In the genomic region with DNA sequence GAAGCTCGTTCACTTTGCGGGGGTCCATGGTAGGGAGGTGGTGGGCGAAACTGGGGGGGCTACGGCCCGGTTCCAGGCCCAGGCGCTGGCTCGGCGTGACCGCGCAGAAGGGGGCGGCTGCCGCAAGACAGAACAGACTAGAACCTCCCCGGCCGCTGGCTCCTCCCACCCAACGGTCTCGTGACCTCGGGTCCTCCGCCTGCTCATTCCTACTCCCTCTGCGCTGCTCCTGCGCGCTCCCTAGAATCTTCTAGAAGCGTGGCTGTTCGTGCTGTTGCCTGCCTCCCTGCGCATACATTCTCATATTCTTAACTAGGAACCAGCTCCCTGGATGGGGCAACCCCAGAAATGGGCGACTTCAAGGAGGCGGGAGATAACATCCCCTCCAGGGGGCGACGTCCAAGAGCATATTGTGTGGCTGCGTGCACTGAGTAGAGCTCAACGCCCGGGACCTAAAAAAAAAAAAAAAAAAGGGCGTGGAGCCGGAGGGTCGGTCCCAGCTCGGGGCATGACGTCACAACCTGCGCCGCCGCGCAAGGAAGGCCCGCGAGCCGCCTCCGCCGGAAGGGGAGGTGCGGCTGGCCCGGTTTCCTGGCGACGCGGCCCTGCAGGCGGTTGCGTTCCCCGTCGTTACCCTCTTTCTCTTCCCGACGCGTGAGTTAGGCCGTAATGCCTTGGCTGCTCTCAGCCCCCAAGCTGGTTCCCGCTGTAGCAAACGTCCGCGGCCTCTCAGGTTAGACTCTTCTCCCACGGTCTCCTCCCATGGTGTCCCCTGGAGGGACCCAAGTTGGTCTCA, we compare ENCODE assay signal across 8 cellular contexts. TPM values are rescaled to one million over a fixed set of nuclear protein-coding genes. Genes with fewer than 3 reads are reported as not detected.
DNase-seq lines count a peak whose midpoint lies in the region; ATAC-seq and TF ChIP-seq lines count a peak whose summit lies in the region.

A gene (minus strand): TSS at position 127 of the 796 bp plus-strand sequence. CDS start 99 bp downstream, at position 28.
A gene (plus strand): TSS at position 636 of the 796 bp plus-strand sequence. CDS start 34 bp downstream, at position 670.

- DNase-seq in NCI-H1092 treated with DMSO at 0.1 percent for 48 hours (lab: John Stamatoyannopoulos, UW) (peak; percentile 98), SKM-1 (lab: John Stamatoyannopoulos, UW; ENCODE audit: unreplicated experiment) (peak; percentile 93), glomerular endothelial cell (ENCODE audit: extremely low read depth, low read depth, low spot score) (peak; percentile 72), occipital lobe (lab: John Stamatoyannopoulos, UW) (peak; percentile 92)
- peak; percentile 94 to 96 for DNase-seq in activated naive CD4-positive, alpha-beta T cell treated with anti-CD3 and anti-CD28 coated beads, Interleukin-2, amount 50 U/mL, for 72 hours (ENCODE audit: low spot score in 2 of 2)

- peak within 1 kb of the TSS; percentile 95 to 100 for H3K27ac Mint-ChIP-seq in activated naive CD4-positive, alpha-beta T cell treated with anti-CD3 and anti-CD28 coated beads, Interleukin-2, amount 50 U/mL, for 72 hours

- H3K9me3 Mint-ChIP-seq in activated naive CD4-positive, alpha-beta T cell treated with anti-CD3 and anti-CD28 coated beads, Interleukin-2, amount 50 U/mL, for 72 hours, result no peaks in the 10 kb centered on the region

- TF ChIP-seq POLR2A in GM10847 (IDR thresholded peaks at IDR 0.05; ENCODE audit: extremely low read depth, insufficient read length), result peak; percentile 53

- peak; percentile 88 for ATAC-seq in HG02610 (IDR thresholded peaks at IDR 0.05; ENCODE audit: unreplicated experiment)
- ATAC-seq in activated naive CD4-positive, alpha-beta T cell treated with anti-CD3 and anti-CD28 coated beads, Interleukin-2, amount 50 U/mL, for 72 hours, result peak; percentile 92 to 94

- H3K36me3 Mint-ChIP-seq in activated naive CD4-positive, alpha-beta T cell treated with anti-CD3 and anti-CD28 coated beads, Interleukin-2, amount 50 U/mL, for 72 hours, result peaks cover 20 to 21% of the 10 kb centered on the region in 2 donors

- peak within 1 kb of the TSS; percentile 100 for H3K27ac ChIP-seq in temporal lobe (ENCODE audit: low read depth, low read length)

RNA-seq across cellular contexts. Expression of the first gene that starts in this region (rescaled TPM):
- total RNA-seq in activated naive CD4-positive, alpha-beta T cell treated with anti-CD3 and anti-CD28 coated beads, Interleukin-2, amount 50 U/mL, for 72 hours, result 100 to 1,000 TPM; 240 to 301 TPM
- total RNA-seq in glomerular endothelial cell (119 and 155 TPM in 2 replicates), occipital lobe (148 TPM), temporal lobe (120 TPM)

RNA-seq across cellular contexts. Expression of the second gene that starts in this region (rescaled TPM):
- total RNA-seq in activated naive CD4-positive, alpha-beta T cell treated with anti-CD3 and anti-CD28 coated beads, Interleukin-2, amount 50 U/mL, for 72 hours, result 10 to 100 TPM; 11.3 to 17.6 TPM
- 12.6 and 17.9 TPM in 2 replicates for total RNA-seq in glomerular endothelial cell
- 6.4 TPM for total RNA-seq in occipital lobe
- total RNA-seq in temporal lobe, result 3.7 TPM

Comparison
In these comparisons a context has a peak if more than half of its experiments do, and no peak if none do; other contexts are left out.
1. Peak in every context shown above with its lines: DNase-seq, ATAC-seq and H3K27ac ChIP-seq.